In genomic region chr17:34107019-34107418, GRCh38 we compare ENCODE assay signal across 1 cellular context.
TF ChIP-seq lines count a peak whose summit lies in the region.

No MANE protein-coding gene starts in this region.

TF ChIP-seq in HepG2, 621 proteins besides CTCF, POLR2A, EP300 and RAD21:
- TF ChIP-seq HNF4A (CRISPR knock-in tag; IDR thresholded peaks at IDR 0.05) (peak; percentile 72), MTA1 (CRISPR knock-in tag; IDR thresholded peaks at IDR 0.05; ENCODE audit: borderline replicate concordance) (no peak), ZBTB49 (CRISPR knock-in tag; IDR thresholded peaks at IDR 0.05; ENCODE audit: borderline replicate concordance) (no peak), GATAD2A (CRISPR knock-in tag; IDR thresholded peaks at IDR 0.05) (0 out of 2 replicates have a peak, but pooled peaks have one; percentile 14), CEBPG (CRISPR knock-in tag; IDR thresholded peaks at IDR 0.05) (0 out of 2 replicates have a peak, but pooled peaks have one; percentile 21), CEBPB (IDR thresholded peaks at IDR 0.05; ENCODE audit: borderline replicate concordance, low read depth, low read length) (peak; percentile 21; the same call in 1 of the 2 replicates)
